In the genomic region with DNA sequence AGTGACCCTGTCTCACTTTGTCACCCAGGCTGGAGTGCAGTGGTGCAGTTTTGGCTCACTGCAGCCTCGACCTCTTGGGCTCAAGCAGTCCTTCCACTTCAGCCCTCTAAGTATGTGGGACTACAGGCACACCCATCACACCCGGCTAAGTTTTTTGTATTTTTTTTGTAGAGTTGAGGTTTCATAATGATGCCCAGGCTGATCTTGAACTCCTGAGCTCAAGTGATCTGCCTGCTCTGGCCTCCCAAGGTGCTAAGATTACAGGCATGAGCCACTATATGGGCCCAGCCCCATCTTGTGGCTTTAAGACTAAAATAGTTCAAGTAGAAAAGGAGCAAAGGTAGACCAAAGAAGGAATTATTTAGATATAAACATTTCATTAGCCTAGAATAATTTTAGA, we compare ENCODE assay signal across 26 cellular contexts.
DNase-seq lines count a peak whose midpoint lies in the region; ATAC-seq and TF ChIP-seq lines count a peak whose summit lies in the region.
"Had no signal": no experiment of that assay in that cellular context is flagged by ENCODE, and none has a peak within 500 bp of the region (broad histone marks: within the 10 kb centered on the region; RNA-seq: fewer than 3 reads in every experiment).

No MANE protein-coding gene starts in this region.

- no peak for TF ChIP-seq POLR2A in upper lobe of left lung (IDR thresholded peaks at IDR 0.05)

- intact Hi-C loops in activated CD4-positive, alpha-beta T cell treated with anti-CD3 and anti-CD28 coated beads, Interleukin-2, amount 10 ng/mL, durations not matched to agents 24 days and 14 days (cut with micrococcal nuclease), result no loop called here

- DNase-seq in activated CD4-positive, alpha-beta T cell treated with anti-CD3 and anti-CD28 coated beads, Interleukin-2, amount 10 ng/mL, durations not matched to agents 24 days and 14 days, result peak; percentile 54
- no peak for DNase-seq in activated CD4-positive, alpha-beta T cell treated with anti-CD3 and anti-CD28 coated beads for 48 hours
- DNase-seq in amniotic epithelial cell (ENCODE audit: low read depth) (peak; percentile 22), left kidney (ENCODE audit: low read depth, low spot score) (peak; percentile 14), upper lobe of left lung (peak in 1 of 2 donors; percentile 56), HK-2 (ENCODE audit: unreplicated experiment) (no peak), germinal center (ENCODE audit: low spot score) (no peak)
- DNase-seq: activated CD4-positive, alpha-beta T cell treated with anti-CD3 and anti-CD28 coated beads for 36 hours; activated effector memory CD4-positive, alpha-beta T cell treated with Interleukin-2 at 50 U/mL for 16 hours; CD8-positive, alpha-beta memory T cell; foreskin fibroblast; immature natural killer cell; NCI-H1417; NCI-H2081 treated with DMSO at 0.1 percent for 48 hours; NCI-H446 treated with DMSO at 0.1 percent for 48 hours; NK-92 treated with Interleukin-12 subunit alpha and Interleukin-12 subunit beta, amount 100 ng/mL, for 24 hours; psoas muscle; T-helper 1 cell had no signal

- peaks cover 0 to 5% (median 0%) of the 10 kb centered on the region in 4 donors for H3K36me3 ChIP-seq in upper lobe of left lung
- H3K36me3 ChIP-seq: suprapubic skin had no signal

- H3K9me3 ChIP-seq in upper lobe of left lung, result no peaks in the 10 kb centered on the region
- H3K9me3 ChIP-seq: psoas muscle, SJSA1, suprapubic skin had no signal

- H3K27ac ChIP-seq in upper lobe of left lung, result no peak overlapping the region
- H3K27ac ChIP-seq: 22Rv1, hepatocyte, psoas muscle, SJSA1, suprapubic skin had no signal

- no peaks in the 10 kb centered on the region for H3K27me3 ChIP-seq in upper lobe of left lung
- H3K27me3 ChIP-seq: hepatocyte, SJSA1, suprapubic skin had no signal

- WGBS in upper lobe of left lung, 2 donors, result 68 to 81% methylated on average over 2 of the region's 2 CpGs

- H3K4me1 Mint-ChIP-seq in activated CD4-positive, alpha-beta T cell treated with anti-CD3 and anti-CD28 coated beads, Interleukin-2, amount 10 ng/mL, durations not matched to agents 24 days and 14 days, result peaks cover 8% of the 10 kb centered on the region

- H3K4me3 ChIP-seq in upper lobe of left lung, result no peak overlapping the region
- H3K4me3 ChIP-seq: hepatocyte, psoas muscle, SJSA1, suprapubic skin had no signal

- no peaks in the 10 kb centered on the region for H3K27me3 Mint-ChIP-seq in activated CD4-positive, alpha-beta T cell treated with anti-CD3 and anti-CD28 coated beads, Interleukin-2, amount 10 ng/mL, durations not matched to agents 24 days and 14 days
- H3K27me3 Mint-ChIP-seq: activated CD4-positive, alpha-beta T cell treated with anti-CD3 and anti-CD28 coated beads for 36 hours; brain; CD8-positive, alpha-beta memory T cell; dendritic cell treated with granulocyte-macrophage colony-stimulating factor and Interleukin-4, amounts not matched to agents 40 ng/mL and 50 ng/mL, for 4 days had no signal

- H3K4me3 Mint-ChIP-seq in activated CD4-positive, alpha-beta T cell treated with anti-CD3 and anti-CD28 coated beads, Interleukin-2, amount 10 ng/mL, durations not matched to agents 24 days and 14 days, result no peak overlapping the region
- H3K4me3 Mint-ChIP-seq: activated CD4-positive, alpha-beta T cell treated with anti-CD3 and anti-CD28 coated beads for 36 hours; brain; CD8-positive, alpha-beta memory T cell; dendritic cell treated with granulocyte-macrophage colony-stimulating factor and Interleukin-4, amounts not matched to agents 40 ng/mL and 50 ng/mL, for 4 days; immature natural killer cell; stimulated activated effector memory CD8-positive, alpha-beta T cell treated with anti-CD3 and anti-CD28 coated beads, Interleukin-12 subunit alpha, Interleukin-12 subunit beta, amount 100 ng/mL, for 72 hours had no signal

- no peaks in the 10 kb centered on the region for H3K9me3 Mint-ChIP-seq in activated CD4-positive, alpha-beta T cell treated with anti-CD3 and anti-CD28 coated beads, Interleukin-2, amount 10 ng/mL, durations not matched to agents 24 days and 14 days
- H3K9me3 Mint-ChIP-seq: brain; CD8-positive, alpha-beta memory T cell; dendritic cell treated with granulocyte-macrophage colony-stimulating factor and Interleukin-4, amounts not matched to agents 40 ng/mL and 50 ng/mL, for 4 days; immature natural killer cell; stimulated activated effector memory CD8-positive, alpha-beta T cell treated with anti-CD3 and anti-CD28 coated beads, Interleukin-12 subunit alpha, Interleukin-12 subunit beta, amount 100 ng/mL, for 72 hours had no signal

- no peak overlapping the region for H3K27ac Mint-ChIP-seq in activated CD4-positive, alpha-beta T cell treated with anti-CD3 and anti-CD28 coated beads, Interleukin-2, amount 10 ng/mL, durations not matched to agents 24 days and 14 days
- H3K27ac Mint-ChIP-seq: activated CD4-positive, alpha-beta T cell treated with anti-CD3 and anti-CD28 coated beads for 36 hours; dendritic cell treated with granulocyte-macrophage colony-stimulating factor and Interleukin-4, amounts not matched to agents 40 ng/mL and 50 ng/mL, for 4 days; immature natural killer cell; stimulated activated effector memory CD8-positive, alpha-beta T cell treated with anti-CD3 and anti-CD28 coated beads, Interleukin-12 subunit alpha, Interleukin-12 subunit beta, amount 100 ng/mL, for 72 hours had no signal

- H3K36me3 Mint-ChIP-seq in activated CD4-positive, alpha-beta T cell treated with anti-CD3 and anti-CD28 coated beads, Interleukin-2, amount 10 ng/mL, durations not matched to agents 24 days and 14 days (ENCODE audit: low read depth), result peaks cover 15% of the 10 kb centered on the region

- TF ChIP-seq EP300 in upper lobe of left lung (IDR thresholded peaks at IDR 0.05), result no peak

- no peak for TF ChIP-seq CTCF in upper lobe of left lung (IDR thresholded peaks at IDR 0.05)

- peak; percentile 23 to 79 for ATAC-seq in upper lobe of left lung (ENCODE audit: low FRiP score in 2 of 2)
- ATAC-seq in GM18498 (IDR thresholded peaks at IDR 0.05; ENCODE audit: unreplicated experiment), result no peak
- ATAC-seq: activated CD4-positive, alpha-beta T cell treated with anti-CD3 and anti-CD28 coated beads for 36 hours; stimulated activated effector memory CD8-positive, alpha-beta T cell treated with anti-CD3 and anti-CD28 coated beads, Interleukin-12 subunit alpha, Interleukin-12 subunit beta, amount 100 ng/mL, for 72 hours had no signal

- H3K4me1 ChIP-seq in upper lobe of left lung, result peaks cover 5 to 13% (median 6%) of the 10 kb centered on the region in 4 donors

Comparison
In these comparisons a context has a peak if more than half of its experiments do, and no peak if none do; other contexts are left out.
1. DNase-seq: peak in activated CD4-positive, alpha-beta T cell treated with anti-CD3 and anti-CD28 coated beads, Interleukin-2, amount 10 ng/mL, durations not matched to agents 24 days and 14 days (single experiment), amniotic epithelial cell (single experiment) and left kidney (single experiment); none in activated CD4-positive, alpha-beta T cell treated with anti-CD3 and anti-CD28 coated beads for 48 hours (single experiment), HK-2 (single experiment) and germinal center (single experiment).